ENCODE assay signal across 23 cellular contexts in genomic region chr2:188391354-188391753, GRCh38.
"Had no signal": no experiment of that assay in that cellular context is flagged by ENCODE, and none has a peak within 500 bp of the region (broad histone marks: within the 10 kb centered on the region; RNA-seq: fewer than 3 reads in every experiment).

No MANE protein-coding gene starts in this region.

- H3K27me3 ChIP-seq: ovary, right atrium auricular region, right lobe of liver, tibial nerve, vagina had no signal

- H3K4me1 ChIP-seq: left ventricle myocardium inferior, right atrium auricular region, right lobe of liver, tibial nerve, vagina had no signal

- H3K9me3 ChIP-seq: mucosa of descending colon, ovary, right lobe of liver had no signal

- ATAC-seq: mucosa of descending colon; naive thymus-derived CD4-positive, alpha-beta T cell; natural killer cell treated with Interleukin-12 subunit alpha and Interleukin-12 subunit beta and Interleukin-15 and Interleukin-18, amount 100 ng/mL, for 72 hours; right lobe of liver; stimulated activated memory B cell treated with anti-CD40 and anti-IgM and Interleukin-4, amounts not matched to agents 10 μg/mL and 1 μg/mL and 100 μg/mL, for 72 hours; stimulated activated naive CD8-positive, alpha-beta T cell treated with anti-CD3 and anti-CD28 coated beads, Interleukin-15, amount 100 ng/mL, for 72 hours had no signal

- H3K36me3 ChIP-seq: ovary, right atrium auricular region, right lobe of liver, vagina had no signal

- H3K27ac ChIP-seq: left ventricle myocardium inferior, ovary, right atrium auricular region, right lobe of liver, tibial nerve, vagina had no signal

- H3K4me2 ChIP-seq: smooth muscle cell had no signal

- DNase-seq: hypothalamus; immature natural killer cell; islet precursor cell; left ventricle myocardium inferior; midbrain; mucosa of descending colon; naive thymus-derived CD4-positive, alpha-beta T cell; ovary; right lobe of liver; stimulated activated CD4-positive, alpha-beta T cell treated with anti-CD3 and anti-CD28 coated beads, Interleukin-1b, Interleukin-23, amount 100 ng/mL, for 48 hours; stimulated activated CD4-positive, alpha-beta T cell treated with anti-CD3 and anti-CD28 coated beads, Interleukin-2, amount 100 ng/mL, for 48 hours; stimulated activated CD4-positive, alpha-beta T cell treated with anti-CD3 and anti-CD28 coated beads, Interleukin-4, amount 100 ng/mL, for 4 hours; stimulated activated CD8-positive, alpha-beta memory T cell treated with anti-CD3 and anti-CD28 coated beads, Interleukin-4, amount 100 ng/mL, for 48 hours; stimulated activated naive CD4-positive, alpha-beta T cell treated with Interleukin-2 at 50 U/mL for 16 hours; stimulated activated naive CD8-positive, alpha-beta T cell treated with anti-CD3 and anti-CD28 coated beads, Interleukin-15, amount 100 ng/mL, for 72 hours; substantia nigra had no signal

- H3K4me3 ChIP-seq: left ventricle myocardium inferior, lung, mucosa of descending colon, ovary, right atrium auricular region, right lobe of liver, smooth muscle cell, tibial nerve, vagina had no signal
